Comparison of ENCODE assay signal across 19 cellular contexts in the genomic region with DNA sequence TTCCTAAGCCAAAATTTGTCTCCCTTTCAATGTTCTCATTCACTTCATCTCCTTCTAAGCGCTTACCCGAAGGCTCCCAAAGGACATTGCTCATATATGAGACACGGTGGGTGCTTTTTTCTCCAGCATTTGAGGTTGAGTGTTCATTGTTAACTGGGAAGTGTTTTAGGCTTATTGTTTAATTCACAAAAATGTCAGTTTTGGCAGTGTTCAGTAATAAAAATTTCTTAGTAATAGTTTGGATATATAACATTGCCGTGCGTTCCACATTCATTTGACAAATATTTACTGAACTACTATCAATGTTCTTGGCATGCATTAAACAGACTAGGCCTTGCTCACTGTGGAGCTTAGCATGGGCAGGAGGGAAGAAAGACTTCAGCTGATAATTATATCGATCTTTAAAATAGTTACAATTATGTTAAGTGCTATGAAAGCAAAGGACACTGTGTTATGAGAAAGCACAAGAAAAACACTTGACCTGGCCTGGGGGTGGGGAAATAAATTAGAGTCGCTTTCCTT.
A peak's percentile ranks its signal among the peaks of the same experiment; 100 is the strongest.
DNase-seq lines count a peak whose midpoint lies in the region; ATAC-seq, FAIRE-seq and TF ChIP-seq lines count a peak whose summit lies in the region.
"Had no signal": no experiment of that assay in that cellular context is flagged by ENCODE, and none has a peak within 500 bp of the region (broad histone marks: within the 10 kb centered on the region; RNA-seq: fewer than 3 reads in every experiment).

No MANE protein-coding gene starts in this region.

- H3K4me2 ChIP-seq in HepG2 (ENCODE audit: low read depth, low read length) = no peak overlapping the region
- H3K4me2 ChIP-seq in PC-9 = no peak overlapping the region
- H3K4me2 ChIP-seq: A549, KMS-11 had no signal

- H3K27ac ChIP-seq in HepG2 (ENCODE audit: extremely low read length, insufficient read depth, low read length) = no peak overlapping the region
- no peak overlapping the region for H3K27ac ChIP-seq in right lobe of liver
- H3K27ac ChIP-seq in PC-9 = no peak overlapping the region
- no peak overlapping the region for H3K27ac ChIP-seq in coronary artery
- H3K27ac ChIP-seq: A549, C4-2B, KMS-11 had no signal

- TF ChIP-seq CTCF in HepG2 (CRISPR knock-in tag; IDR thresholded peaks at IDR 0.05) = no peak
- no peak for TF ChIP-seq CTCF in right lobe of liver (IDR thresholded peaks at IDR 0.05)
- no peak for TF ChIP-seq CTCF in PC-9 (conservative IDR thresholded peaks at IDR 0.05)
- TF ChIP-seq CTCF in coronary artery (IDR thresholded peaks at IDR 0.05) = no peak

- CTCF ChIA-PET in HepG2 (lab: Yijun Ruan, JAX; ENCODE audit: low intra/inter-chr PET ratio, low total read pairs) = no interaction called here
- CTCF ChIA-PET in PC-9 (lab: Charles Lee) = no interaction called here

- in situ Hi-C loops in HepG2 (cut with HindIII; ENCODE audit: extremely low pct_ligation_motif_present, low pct_unique_long_range_greater_than_20kb) = loop anchor here (5.0 kb wide), 1 partner anchor 538 kb away; no protein-coding TSS in a partner anchor

- no peak overlapping the region for H3K9ac ChIP-seq in HepG2 (ENCODE audit: insufficient read depth, low read depth, low read length)
- H3K9ac ChIP-seq: KMS-11 had no signal

- FAIRE-seq in HepG2 (lab: Jason Lieb, UNC) = no peak
- FAIRE-seq: A549, GM12891, H1 had no signal

- BruUV-seq in HepG2 (replicated peaks; lab: Mats Ljungman, UMichigan) = no TSS peak
- no TSS peak for BruUV-seq in PC-9 (replicated peaks; lab: Mats Ljungman, UMichigan)

- H4K20me1 ChIP-seq in HepG2 (ENCODE audit: insufficient read depth, low read length) (no peaks in the 10 kb centered on the region), PC-9 (ENCODE audit: insufficient read depth) (no peaks in the 10 kb centered on the region; the same call in 1 of the 2 replicates)

- H3K27me3 ChIP-seq in HepG2 (ENCODE audit: control insufficient read depth in 1 of 2, insufficient read depth in 2 of 2, low read length in 2 of 2) (no peaks in the 10 kb centered on the region; a peak in 1 of 5 replicates), right lobe of liver (no peaks in the 10 kb centered on the region), PC-9 (ENCODE audit: insufficient read depth, low read depth) (no peaks in the 10 kb centered on the region)

- H3K36me3 ChIP-seq in HepG2 (replicated peaks in 1 of 2; ENCODE audit: control insufficient read depth in 1 of 2, insufficient read depth in 2 of 2, low read length in 2 of 2) (no peaks in the 10 kb centered on the region), right lobe of liver (no peaks in the 10 kb centered on the region), PC-9 (ENCODE audit: low read depth) (no peaks in the 10 kb centered on the region)

- TF ChIP-seq EP300 in HepG2 (IDR thresholded peaks at IDR 0.05; ENCODE audit: low read depth in 2 of 2, low read length in 2 of 2) (no peak), HepG2 (CRISPR knock-in tag; IDR thresholded peaks at IDR 0.05; ENCODE audit: borderline replicate concordance) (no peak)

- DNase-seq in HepG2 (ENCODE audit: low spot score) (no peak), right lobe of liver (no peak), NCI-H1930 (lab: John Stamatoyannopoulos, UW) (peak; percentile 15 to 62), PC-9 (no peak), GM03348 (ENCODE audit: low spot score) (no peak), coronary artery (ENCODE audit: low spot score) (no peak), T-helper 9 cell (no peak), DMS79 (lab: John Stamatoyannopoulos, UW) (no peak)
- DNase-seq: DMS53, HFFc6, MM.1S, NCI-H1694 treated with DMSO at 0.1 percent for 48 hours, NCI-H2171 treated with DMSO at 0.1 percent for 48 hours, NCI-H526 had no signal

- WGBS in HepG2 (ENCODE audit: low lambda C conversion rate) = 27% methylated on average over 7 of the region's 7 CpGs
- 76% methylated on average over 7 of the region's 7 CpGs for WGBS in right lobe of liver (ENCODE audit: insufficient coverage, low coverage, low lambda C conversion rate, missing lambda C conversion rate)

- TF ChIP-seq POLR2A in HepG2 (IDR thresholded peaks at IDR 0.05; ENCODE audit: insufficient read depth in 1 of 2, low read depth in 2 of 2, low read length in 2 of 2) = no peak
- no peak for TF ChIP-seq POLR2A in right lobe of liver (IDR thresholded peaks at IDR 0.05)

- no peak overlapping the region for H3K4me3 ChIP-seq in HepG2 (replicated peaks in 1 of 3; ENCODE audit: insufficient read depth in 1 of 3, low read depth in 2 of 3, low read length in 3 of 3)
- no peak overlapping the region for H3K4me3 ChIP-seq in right lobe of liver
- H3K4me3 ChIP-seq in PC-9 = no peak overlapping the region
- no peak overlapping the region for H3K4me3 ChIP-seq in coronary artery
- H3K4me3 ChIP-seq: A549 had no signal

- H3K9me3 ChIP-seq in HepG2 (ENCODE audit: low read length) = no peaks in the 10 kb centered on the region
- H3K9me3 ChIP-seq in right lobe of liver = no peaks in the 10 kb centered on the region
- no peaks in the 10 kb centered on the region for H3K9me3 ChIP-seq in PC-9 (ENCODE audit: insufficient read depth, low read depth)
- H3K9me3 ChIP-seq: A549 had no signal

- TF ChIP-seq RAD21 in HepG2 (CRISPR knock-in tag; IDR thresholded peaks at IDR 0.05) = no peak

- no peak for ATAC-seq in HepG2
- no peak for ATAC-seq in right lobe of liver
- ATAC-seq: A549 had no signal

- no peaks in the 10 kb centered on the region for H3K9me2 ChIP-seq in PC-9 (ENCODE audit: insufficient read depth)

- H2AFZ ChIP-seq in HepG2 (ENCODE audit: low read length) = peak overlapping the region; percentile 17
- peak overlapping the region; percentile 32; the same call in 1 of the 2 replicates for H2AFZ ChIP-seq in PC-9

- intact Hi-C loops in HepG2 (cut with micrococcal nuclease; ENCODE audit: unreplicated experiment) (no loop called here), right lobe of liver (cut with DNase I) (no loop called here), PC-9 (cut with micrococcal nuclease; ENCODE audit: unreplicated experiment) (loop anchor here (5.0 kb wide), 1 partner anchor 112 kb away; no protein-coding TSS in a partner anchor)

- H3K79me2 ChIP-seq in HepG2 (ENCODE audit: insufficient read depth, low read length) (no peaks in the 10 kb centered on the region), PC-9 (ENCODE audit: low read depth) (no peaks in the 10 kb centered on the region)

- no peaks in the 10 kb centered on the region for H3F3A ChIP-seq in PC-9 (ENCODE audit: insufficient read depth, low read depth)

- H3K4me1 ChIP-seq in HepG2 (ENCODE audit: insufficient read depth, low read length) (no peaks in the 10 kb centered on the region), right lobe of liver (no peaks in the 10 kb centered on the region), PC-9 (replicated peaks; ENCODE audit: insufficient read depth) (peaks cover 15% of the 10 kb centered on the region)

- POLR2A ChIA-PET in HepG2 (lab: Yijun Ruan, JAX) (no interaction called here), PC-9 (lab: Charles Lee; ENCODE audit: unreplicated experiment) (no interaction called here)

TF ChIP-seq in HepG2, 621 proteins besides CTCF, POLR2A, EP300 and RAD21 (continues in another document):
- TF ChIP-seq ZNF780A (CRISPR knock-in tag; IDR thresholded peaks at IDR 0.05) = no peak
- no peak for TF ChIP-seq ZBTB20 (CRISPR knock-in tag; IDR thresholded peaks at IDR 0.05; ENCODE audit: borderline replicate concordance, low read depth)
- TF ChIP-seq, protein P1, sequence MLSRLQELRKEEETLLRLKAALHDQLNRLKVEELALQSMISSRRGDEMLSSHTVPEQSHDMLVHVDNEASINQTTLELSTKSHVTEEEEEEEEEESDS (CRISPR knock-in tag; IDR thresholded peaks at IDR 0.05; ENCODE audit: borderline replicate concordance) = no peak
- TF ChIP-seq, protein P2, sequence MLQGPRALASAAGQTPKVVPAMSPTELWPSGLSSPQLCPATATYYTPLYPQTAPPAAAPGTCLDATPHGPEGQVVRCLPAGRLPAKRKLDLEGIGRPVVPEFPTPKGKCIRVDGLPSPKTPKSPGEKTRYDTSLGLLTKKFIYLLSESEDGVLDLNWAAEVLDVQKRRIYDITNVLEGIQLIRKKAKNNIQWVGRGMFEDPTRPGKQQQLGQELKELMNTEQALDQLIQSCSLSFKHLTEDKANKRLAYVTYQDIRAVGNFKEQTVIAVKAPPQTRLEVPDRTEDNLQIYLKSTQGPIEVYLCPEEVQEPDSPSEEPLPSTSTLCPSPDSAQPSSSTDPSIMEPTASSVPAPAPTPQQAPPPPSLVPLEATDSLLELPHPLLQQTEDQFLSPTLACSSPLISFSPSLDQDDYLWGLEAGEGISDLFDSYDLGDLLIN (CRISPR knock-in tag; IDR thresholded peaks at IDR 0.05; ENCODE audit: borderline replicate concordance) = no peak
- TF ChIP-seq ZNF263 (CRISPR knock-in tag; IDR thresholded peaks at IDR 0.05) = no peak
- TF ChIP-seq ZNF468 (CRISPR knock-in tag; IDR thresholded peaks at IDR 0.05) = no peak
- no peak for TF ChIP-seq NFE2L2 (IDR thresholded peaks at IDR 0.05; ENCODE audit: low read length)
- TF ChIP-seq, protein P3, sequence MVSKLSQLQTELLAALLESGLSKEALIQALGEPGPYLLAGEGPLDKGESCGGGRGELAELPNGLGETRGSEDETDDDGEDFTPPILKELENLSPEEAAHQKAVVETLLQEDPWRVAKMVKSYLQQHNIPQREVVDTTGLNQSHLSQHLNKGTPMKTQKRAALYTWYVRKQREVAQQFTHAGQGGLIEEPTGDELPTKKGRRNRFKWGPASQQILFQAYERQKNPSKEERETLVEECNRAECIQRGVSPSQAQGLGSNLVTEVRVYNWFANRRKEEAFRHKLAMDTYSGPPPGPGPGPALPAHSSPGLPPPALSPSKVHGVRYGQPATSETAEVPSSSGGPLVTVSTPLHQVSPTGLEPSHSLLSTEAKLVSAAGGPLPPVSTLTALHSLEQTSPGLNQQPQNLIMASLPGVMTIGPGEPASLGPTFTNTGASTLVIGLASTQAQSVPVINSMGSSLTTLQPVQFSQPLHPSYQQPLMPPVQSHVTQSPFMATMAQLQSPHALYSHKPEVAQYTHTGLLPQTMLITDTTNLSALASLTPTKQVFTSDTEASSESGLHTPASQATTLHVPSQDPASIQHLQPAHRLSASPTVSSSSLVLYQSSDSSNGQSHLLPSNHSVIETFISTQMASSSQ (IDR thresholded peaks at IDR 0.05; ENCODE audit: low read depth) = no peak
- TF ChIP-seq, protein P3 (CRISPR knock-in tag; IDR thresholded peaks at IDR 0.05; ENCODE audit: borderline replicate concordance) = no peak

Comparison
In these comparisons a context has a peak if more than half of its experiments do, and no peak if none do; other contexts are left out.
1. DNase-seq: peak in NCI-H1930 (2 of 2); none in HepG2 (single experiment), right lobe of liver (0 of 3), PC-9 (0 of 2), GM03348 (single experiment), coronary artery (single experiment), T-helper 9 cell (single experiment) and DMS79 (single experiment).